23 cellular contexts compared by ENCODE assay signal in genomic region chr2:46056541-46056940, GRCh38.
DNase-seq lines count a peak whose midpoint lies in the region; ATAC-seq and TF ChIP-seq lines count a peak whose summit lies in the region.
"Had no signal": no experiment of that assay in that cellular context is flagged by ENCODE, and none has a peak within 500 bp of the region (broad histone marks: within the 10 kb centered on the region; RNA-seq: fewer than 3 reads in every experiment).

No MANE protein-coding gene starts in this region.

- H3K27me3 ChIP-seq in AG04450 (ENCODE audit: control insufficient read depth, insufficient read depth, low read length) (no peaks in the 10 kb centered on the region), lower lobe of right lung (ENCODE audit: low read depth) (no peaks in the 10 kb centered on the region)

- H3K27ac ChIP-seq in AG04450 (ENCODE audit: low read depth, low read length): no peak overlapping the region
- H3K27ac ChIP-seq in lower lobe of right lung: peak overlapping the region; percentile 47
- H3K27ac ChIP-seq in caudate nucleus (ENCODE audit: low read depth, low read length): no peak overlapping the region
- H3K27ac ChIP-seq: C4-2B had no signal

- TF ChIP-seq CTCF in AG04450 (IDR thresholded peaks at IDR 0.05; ENCODE audit: low read depth, low read length) (0 out of 2 replicates have a peak, but pooled peaks have one; percentile 20), lower lobe of right lung (IDR thresholded peaks at IDR 0.05) (no peak)

- no peak overlapping the region for H3K4me3 Mint-ChIP-seq in activated T-helper 17 cell treated with anti-CD3 and anti-CD28 coated beads, Interleukin-2, amount 50 U/mL, for 72 hours
- H3K4me3 Mint-ChIP-seq in activated CD4-positive, alpha-beta memory T cell treated with anti-CD3 and anti-CD28 coated beads for 36 hours: no peak overlapping the region
- H3K4me3 Mint-ChIP-seq: CD8-positive, alpha-beta T cell had no signal

- POLR2A ChIA-PET in AG04450 (lab: Yijun Ruan, JAX): no interaction called here
- POLR2A ChIA-PET in activated CD4-positive, alpha-beta memory T cell treated with anti-CD3 and anti-CD28 coated beads for 36 hours (lab: Charles Lee): no interaction called here

- intact Hi-C loops in lower lobe of right lung (cut with DNase I): no loop called here
- intact Hi-C loops in activated CD4-positive, alpha-beta memory T cell treated with anti-CD3 and anti-CD28 coated beads for 36 hours (cut with micrococcal nuclease): no loop called here

- DNase-seq in AG04450 (ENCODE audit: low read depth, low spot score) (no peak), EH (ENCODE audit: low read depth) (peak; percentile 48), lower lobe of right lung (no peak), caudate nucleus (lab: John Stamatoyannopoulos, UW) (no peak), amniotic stem cell (lab: John Stamatoyannopoulos, UW) (no peak), GM19240 (ENCODE audit: insufficient read length, low spot score) (no peak)
- no peak for DNase-seq in activated CD4-positive, alpha-beta memory T cell treated with anti-CD3 and anti-CD28 coated beads for 36 hours
- DNase-seq: CD8-positive, alpha-beta T cell; DMS 273 treated with DMSO at 0.1 percent for 48 hours; DMS79; GF-D8; KBM-7; NCI-H1105 treated with DMSO at 0.1 percent for 48 hours; NCI-H146; NCI-H1930; NCI-H2107; NCI-H524; NCI-H748 treated with DMSO at 0.1 percent for 48 hours; RPMI8226; SHP77 had no signal

- H3K9me3 Mint-ChIP-seq in activated T-helper 17 cell treated with anti-CD3 and anti-CD28 coated beads, Interleukin-2, amount 50 U/mL, for 72 hours: no peaks in the 10 kb centered on the region
- no peaks in the 10 kb centered on the region for H3K9me3 Mint-ChIP-seq in activated CD4-positive, alpha-beta memory T cell treated with anti-CD3 and anti-CD28 coated beads for 36 hours
- H3K9me3 Mint-ChIP-seq: CD8-positive, alpha-beta T cell had no signal

- H3K27me3 Mint-ChIP-seq in activated T-helper 17 cell treated with anti-CD3 and anti-CD28 coated beads, Interleukin-2, amount 50 U/mL, for 72 hours: no peaks in the 10 kb centered on the region
- H3K27me3 Mint-ChIP-seq in activated CD4-positive, alpha-beta memory T cell treated with anti-CD3 and anti-CD28 coated beads for 36 hours: no peaks in the 10 kb centered on the region

- CTCF ChIA-PET in AG04450 (lab: Charles Lee): interaction anchor here (0.6 to 1.0 kb wide), 4 partner anchors 63 to 555 kb away, joined by 3 to 4 read pairs (median 4); no protein-coding TSS in a partner anchor
- CTCF ChIA-PET in activated CD4-positive, alpha-beta memory T cell treated with anti-CD3 and anti-CD28 coated beads for 36 hours (lab: Charles Lee): interaction anchor here (1.1 kb wide), 1 partner anchor 63 kb away, joined by 5 read pairs; no protein-coding TSS in a partner anchor

- H3K4me1 ChIP-seq in lower lobe of right lung: peaks cover 19% of the 10 kb centered on the region

- H3K27ac Mint-ChIP-seq in activated T-helper 17 cell treated with anti-CD3 and anti-CD28 coated beads, Interleukin-2, amount 50 U/mL, for 72 hours: peak overlapping the region; percentile 49
- no peak overlapping the region for H3K27ac Mint-ChIP-seq in activated CD4-positive, alpha-beta memory T cell treated with anti-CD3 and anti-CD28 coated beads for 36 hours
- H3K27ac Mint-ChIP-seq: CD8-positive, alpha-beta T cell had no signal

- H3K9me3 ChIP-seq in AG04450 (ENCODE audit: control insufficient read depth, insufficient read depth, low read length) (peaks cover 9% of the 10 kb centered on the region), lower lobe of right lung (no peaks in the 10 kb centered on the region)
- H3K9me3 ChIP-seq: A549 had no signal

- no peaks in the 10 kb centered on the region for H3K36me3 ChIP-seq in lower lobe of right lung

- ATAC-seq in activated T-helper 17 cell treated with anti-CD3 and anti-CD28 coated beads, Interleukin-2, amount 50 U/mL, for 72 hours (replicated peaks): peak; percentile 21
- ATAC-seq in lower lobe of right lung: no peak
- ATAC-seq: A549; CD8-positive, alpha-beta T cell had no signal

- peaks cover 4% of the 10 kb centered on the region for H3K4me1 Mint-ChIP-seq in activated T-helper 17 cell treated with anti-CD3 and anti-CD28 coated beads, Interleukin-2, amount 50 U/mL, for 72 hours
- peaks cover 11% of the 10 kb centered on the region for H3K4me1 Mint-ChIP-seq in activated CD4-positive, alpha-beta memory T cell treated with anti-CD3 and anti-CD28 coated beads for 36 hours (ENCODE audit: low read depth)

- no peaks in the 10 kb centered on the region for H3K36me3 Mint-ChIP-seq in activated T-helper 17 cell treated with anti-CD3 and anti-CD28 coated beads, Interleukin-2, amount 50 U/mL, for 72 hours (ENCODE audit: low read depth)
- H3K36me3 Mint-ChIP-seq in activated CD4-positive, alpha-beta memory T cell treated with anti-CD3 and anti-CD28 coated beads for 36 hours: no peaks in the 10 kb centered on the region
- H3K36me3 Mint-ChIP-seq: CD8-positive, alpha-beta T cell had no signal

- H3K4me3 ChIP-seq in AG04450 (ENCODE audit: low read depth, low read length) (no peak overlapping the region), lower lobe of right lung (no peak overlapping the region)
- H3K4me3 ChIP-seq: A549 had no signal
